16 cellular contexts compared by ENCODE assay signal in the genomic region with DNA sequence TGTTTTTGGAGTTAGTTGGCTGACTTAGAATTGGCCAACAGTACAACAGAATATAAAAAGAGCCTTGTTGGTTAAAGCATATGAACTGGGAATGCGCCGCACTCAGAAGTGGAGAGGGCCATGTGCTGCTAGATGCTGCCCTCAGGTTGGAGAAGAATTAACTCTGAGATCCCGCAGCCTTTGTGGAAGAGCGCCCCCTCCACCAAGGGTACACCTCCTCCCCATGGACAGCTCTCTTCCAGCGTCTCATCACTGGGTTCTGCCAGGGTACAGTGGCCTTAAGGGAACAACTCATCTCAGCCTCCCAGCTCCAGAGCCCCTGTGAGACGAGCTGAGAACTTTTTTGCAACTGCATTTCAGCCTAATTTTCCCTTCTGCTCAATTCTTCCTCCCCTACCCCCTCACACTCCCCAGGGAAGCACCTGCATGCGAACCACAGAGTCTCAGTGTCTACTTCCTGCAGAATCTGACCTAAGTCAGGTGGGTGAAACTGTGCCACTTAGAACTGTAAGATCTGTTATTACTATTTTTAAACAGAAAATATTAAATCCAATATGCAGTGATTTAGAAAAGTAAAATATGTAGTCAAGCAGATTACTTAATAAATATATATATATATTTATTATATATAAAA.
"Had no signal": no experiment of that assay in that cellular context is flagged by ENCODE, and none has a peak within 500 bp of the region (broad histone marks: within the 10 kb centered on the region; RNA-seq: fewer than 3 reads in every experiment).

No MANE protein-coding gene starts in this region.

- H3K27me3 ChIP-seq: cardiac muscle cell had no signal

- FAIRE-seq: keratinocyte had no signal

- H3K27ac ChIP-seq: cardiac muscle cell, VCaP had no signal

- ATAC-seq: left lobe of liver had no signal

- H3K27ac Mint-ChIP-seq: activated naive CD8-positive, alpha-beta T cell treated with anti-CD3 and anti-CD28 coated beads for 36 hours; dendritic cell treated with granulocyte-macrophage colony-stimulating factor and Interleukin-4, amounts not matched to agents 40 ng/mL and 50 ng/mL, for 4 days; nephron had no signal

- DNase-seq: activated CD4-positive, alpha-beta T cell treated with anti-CD3 and anti-CD28 coated beads for 1 hour; activated CD4-positive, alpha-beta T cell treated with anti-CD3 and anti-CD28 coated beads, Interleukin-2, amount 50 U/mL, for 4 hours; activated gamma-delta T cell treated with Interleukin-2 at 50 U/mL for 16 hours; activated naive CD8-positive, alpha-beta T cell treated with anti-CD3 and anti-CD28 coated beads for 36 hours; amniotic stem cell; effector memory CD4-positive, alpha-beta T cell; midbrain; stimulated activated naive CD4-positive, alpha-beta T cell; T-helper 2 cell had no signal

- H3K4me3 ChIP-seq: cardiac muscle cell, lung had no signal

- H3K4me3 Mint-ChIP-seq: activated naive CD8-positive, alpha-beta T cell treated with anti-CD3 and anti-CD28 coated beads for 36 hours; dendritic cell treated with granulocyte-macrophage colony-stimulating factor and Interleukin-4, amounts not matched to agents 40 ng/mL and 50 ng/mL, for 4 days; nephron had no signal

- H3K36me3 ChIP-seq: cardiac muscle cell had no signal

- H3K27me3 Mint-ChIP-seq: activated naive CD8-positive, alpha-beta T cell treated with anti-CD3 and anti-CD28 coated beads for 36 hours; dendritic cell treated with granulocyte-macrophage colony-stimulating factor and Interleukin-4, amounts not matched to agents 40 ng/mL and 50 ng/mL, for 4 days had no signal

- H3K4me1 Mint-ChIP-seq: activated naive CD8-positive, alpha-beta T cell treated with anti-CD3 and anti-CD28 coated beads for 36 hours; nephron had no signal
